In the genomic region with DNA sequence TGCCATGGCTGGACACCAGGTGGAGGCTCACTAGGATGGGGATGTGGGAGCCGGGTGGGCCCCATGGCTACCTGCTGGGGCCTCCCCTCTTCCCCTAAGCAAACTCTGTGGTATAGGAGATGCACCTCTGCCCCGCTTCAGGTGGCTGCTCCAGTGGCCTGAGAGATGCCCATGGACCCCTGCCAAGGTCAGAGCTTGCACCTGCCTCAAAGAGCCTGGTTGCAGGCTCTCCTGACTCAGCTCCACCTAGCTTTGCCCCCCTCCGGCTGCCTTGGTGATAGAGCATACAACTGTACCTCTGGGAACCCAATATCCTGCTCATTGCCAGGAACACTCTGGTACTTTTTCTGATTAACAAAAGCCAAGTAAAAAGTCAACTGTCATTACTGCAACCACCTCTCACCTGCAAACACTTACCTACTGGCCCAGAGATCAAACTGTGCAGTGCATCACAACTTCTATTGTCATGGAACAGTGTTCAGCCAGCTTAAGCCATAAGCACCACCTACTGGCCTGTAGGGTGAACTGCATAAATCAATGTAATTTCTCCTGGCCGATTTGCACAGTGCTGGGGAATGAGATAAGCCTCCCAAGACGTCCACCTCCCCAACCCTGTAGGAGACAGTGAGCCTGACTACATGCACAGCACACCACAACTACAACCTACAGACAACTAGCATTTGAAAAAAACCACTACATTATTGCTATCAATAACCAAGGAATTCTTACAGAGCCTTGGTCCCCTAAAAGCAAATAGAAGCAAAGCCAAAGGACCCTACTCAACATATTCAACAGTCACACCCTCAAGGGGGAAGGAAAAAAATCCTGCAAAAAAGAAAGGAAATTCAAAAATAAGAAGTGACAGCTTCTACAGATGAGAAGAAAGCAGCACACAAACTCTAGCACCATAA, we compare ENCODE assay signal across 8 cellular contexts.
A peak's percentile ranks its signal among the peaks of the same experiment; 100 is the strongest.
DNase-seq lines count a peak whose midpoint lies in the region; ATAC-seq and TF ChIP-seq lines count a peak whose summit lies in the region.

No MANE protein-coding gene starts in this region.

- H3K4me3 Mint-ChIP-seq in activated T-cell treated with anti-CD3 and anti-CD28 coated beads, Interleukin-2, amount 50 U/mL, for 72 hours = no peak overlapping the region

- H3K4me3 ChIP-seq in DOHH2 (ENCODE audit: low read length) (no peak overlapping the region), OCI-LY3 (ENCODE audit: low read length) (no peak overlapping the region), parathyroid adenoma (ENCODE audit: low read depth, low read length) (no peak overlapping the region)

- ATAC-seq in GM21367 (IDR thresholded peaks at IDR 0.05; ENCODE audit: unreplicated experiment) (peak; percentile 98), HG03521 (IDR thresholded peaks at IDR 0.05; ENCODE audit: unreplicated experiment) (peak; percentile 97)
- ATAC-seq in activated T-cell treated with anti-CD3 and anti-CD28 coated beads, Interleukin-2, amount 50 U/mL, for 72 hours (replicated peaks in 1 of 2) = peak; percentile 85 to 86

- H3K9ac ChIP-seq in OCI-LY3 (ENCODE audit: low read length) (no peak overlapping the region), parathyroid adenoma (no peak overlapping the region)

- no peak overlapping the region for H3K27ac ChIP-seq in DOHH2 (ENCODE audit: low read depth, low read length)
- no peak overlapping the region for H3K27ac ChIP-seq in OCI-LY3 (ENCODE audit: low read length)
- H3K27ac ChIP-seq in parathyroid adenoma = no peak overlapping the region

- H4K20me1 ChIP-seq in DOHH2 (ENCODE audit: control insufficient read depth, insufficient read depth, low read depth, low read length) (no peaks in the 10 kb centered on the region), OCI-LY3 (ENCODE audit: insufficient read depth, low read length) (no peaks in the 10 kb centered on the region)

- H3K4me1 Mint-ChIP-seq in activated T-cell treated with anti-CD3 and anti-CD28 coated beads, Interleukin-2, amount 50 U/mL, for 72 hours (ENCODE audit: low read depth) = peaks cover 5% of the 10 kb centered on the region

- peaks cover 39% of the 10 kb centered on the region for H3K4me1 ChIP-seq in DOHH2 (ENCODE audit: control insufficient read depth, low read length)
- peaks cover 9% of the 10 kb centered on the region for H3K4me1 ChIP-seq in OCI-LY3 (ENCODE audit: low read length)
- no peaks in the 10 kb centered on the region for H3K4me1 ChIP-seq in parathyroid adenoma

- H3K27me3 ChIP-seq in DOHH2 (ENCODE audit: control insufficient read depth, low read length) = no peaks in the 10 kb centered on the region
- H3K27me3 ChIP-seq in OCI-LY3 (ENCODE audit: low read depth, low read length) = no peaks in the 10 kb centered on the region
- no peaks in the 10 kb centered on the region for H3K27me3 ChIP-seq in parathyroid adenoma (ENCODE audit: control insufficient read depth, insufficient read depth, low read length)

- peaks cover 9% of the 10 kb centered on the region for H3F3A ChIP-seq in DOHH2 (ENCODE audit: control insufficient read depth, insufficient read depth)

- peak; percentile 43 to 48 for DNase-seq in activated T-cell treated with anti-CD3 and anti-CD28 coated beads, Interleukin-2, amount 50 U/mL, for 72 hours
- DNase-seq in foreskin melanocyte = peak; percentile 48
- no peak for DNase-seq in effector CD8-positive, alpha-beta T cell (lab: John Stamatoyannopoulos, UW)

- H3K4me2 ChIP-seq in DOHH2 (ENCODE audit: low read length) (0 out of 2 replicates have a peak overlapping the region, but pooled peaks have one; percentile 20), OCI-LY3 (ENCODE audit: low read length) (peak overlapping the region; percentile 11; the same call in 1 of the 2 replicates), parathyroid adenoma (ENCODE audit: low read length) (no peak overlapping the region)

- peak; percentile 89 for TF ChIP-seq CTCF in DOHH2 (IDR thresholded peaks at IDR 0.05; ENCODE audit: low read depth, low read length, poor library complexity, severe bottlenecking)
- TF ChIP-seq CTCF in OCI-LY3 (IDR thresholded peaks at IDR 0.05; ENCODE audit: low read depth, low read length) = peak; percentile 91
- peak; percentile 89 for TF ChIP-seq CTCF in parathyroid adenoma (IDR thresholded peaks at IDR 0.05)

- H3K79me2 ChIP-seq in DOHH2 (ENCODE audit: control insufficient read depth, low read length) (no peaks in the 10 kb centered on the region), OCI-LY3 (ENCODE audit: low read length) (no peaks in the 10 kb centered on the region), parathyroid adenoma (no peaks in the 10 kb centered on the region)

- H3K9me3 ChIP-seq in DOHH2 (ENCODE audit: control insufficient read depth, insufficient read depth, low read length) = no peaks in the 10 kb centered on the region; the same call in 1 of the 2 replicates
- H3K9me3 ChIP-seq in OCI-LY3 (ENCODE audit: insufficient read depth, low read length) = peaks cover 9% of the 10 kb centered on the region; the same call in 1 of the 2 replicates
- H3K9me3 ChIP-seq in parathyroid adenoma (ENCODE audit: control insufficient read depth, low read length) = no peaks in the 10 kb centered on the region

- H3K27ac Mint-ChIP-seq in activated T-cell treated with anti-CD3 and anti-CD28 coated beads, Interleukin-2, amount 50 U/mL, for 72 hours = no peak overlapping the region

- no peaks in the 10 kb centered on the region for H3K9me2 ChIP-seq in DOHH2 (replicated peaks; ENCODE audit: control insufficient read depth, low read length)

- H2AFZ ChIP-seq in OCI-LY3 (ENCODE audit: low read depth, low read length) (no peak overlapping the region), parathyroid adenoma (no peak overlapping the region)

- H3K36me3 ChIP-seq in DOHH2 (ENCODE audit: control insufficient read depth, low read length) (no peaks in the 10 kb centered on the region), OCI-LY3 (replicated peaks; ENCODE audit: low read depth, low read length) (no peaks in the 10 kb centered on the region), parathyroid adenoma (ENCODE audit: control insufficient read depth, insufficient read depth, low read length) (no peaks in the 10 kb centered on the region)

- H3K36me3 Mint-ChIP-seq in activated T-cell treated with anti-CD3 and anti-CD28 coated beads, Interleukin-2, amount 50 U/mL, for 72 hours (ENCODE audit: insufficient read depth in 2 of 2) = peaks cover 0 to 5% of the 10 kb centered on the region in 2 donors

- H3K27me3 Mint-ChIP-seq in activated T-cell treated with anti-CD3 and anti-CD28 coated beads, Interleukin-2, amount 50 U/mL, for 72 hours (ENCODE audit: low read depth) = peaks cover 7% of the 10 kb centered on the region

- H3K9me3 Mint-ChIP-seq in activated T-cell treated with anti-CD3 and anti-CD28 coated beads, Interleukin-2, amount 50 U/mL, for 72 hours = no peaks in the 10 kb centered on the region
